Comparison of ENCODE assay signal across 14 cellular contexts in the genomic region with DNA sequence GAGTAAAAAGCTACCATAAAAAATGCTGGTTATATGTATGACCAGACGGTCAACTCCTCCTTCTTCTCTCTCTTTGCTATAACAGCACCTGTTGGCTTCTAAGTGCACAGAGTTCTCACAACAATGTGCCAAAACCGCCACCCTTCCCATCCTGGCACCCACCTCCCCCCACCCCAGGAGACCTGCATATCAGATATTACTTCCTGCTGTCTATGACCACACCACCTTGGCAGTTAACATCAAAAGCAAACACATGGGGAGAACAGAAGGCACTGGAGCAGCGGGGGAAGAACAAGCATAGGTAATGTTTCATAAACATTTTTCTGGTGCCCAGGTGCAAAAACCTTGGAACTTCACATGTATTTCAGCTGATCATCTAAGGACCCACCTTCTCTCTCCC. TPM values are rescaled to one million over a fixed set of nuclear protein-coding genes. Genes with fewer than 3 reads are reported as not detected.
DNase-seq lines count a peak whose midpoint lies in the region; ATAC-seq and TF ChIP-seq lines count a peak whose summit lies in the region.
"Had no signal": no experiment of that assay in that cellular context is flagged by ENCODE, and none has a peak within 500 bp of the region (broad histone marks: within the 10 kb centered on the region; RNA-seq: fewer than 3 reads in every experiment).

No MANE protein-coding gene starts in this region.

- no peaks in the 10 kb centered on the region for H3K36me3 Mint-ChIP-seq in osteocyte (ENCODE audit: unreplicated experiment)

- H3K27ac Mint-ChIP-seq in osteocyte (ENCODE audit: unreplicated experiment) = no peak overlapping the region
- H3K27ac Mint-ChIP-seq: neural progenitor cell had no signal

- no peak for ATAC-seq in RWPE2 (ENCODE audit: low read depth)
- no peak for ATAC-seq in lung (ENCODE audit: insufficient read depth, low FRiP score)
- ATAC-seq in HG02973 (IDR thresholded peaks at IDR 0.05; ENCODE audit: unreplicated experiment) = no peak
- ATAC-seq in GM19467 (IDR thresholded peaks at IDR 0.05; ENCODE audit: unreplicated experiment) = no peak

- peaks cover 15% of the 10 kb centered on the region for H3K4me1 ChIP-seq in RWPE2 (ENCODE audit: insufficient read depth, poor library complexity, severe bottlenecking)
- peaks cover 9 to 17% of the 10 kb centered on the region in 2 donors for H3K4me1 ChIP-seq in lung (ENCODE audit: control insufficient read depth in 2 of 2, insufficient read depth in 2 of 2, low read length in 2 of 2)

- TF ChIP-seq CTCF in LNCaP clone FGC (IDR thresholded peaks at IDR 0.05; ENCODE audit: control insufficient read depth, extremely low read depth, insufficient read depth) = no peak
- no peak for TF ChIP-seq CTCF in RWPE2 (IDR thresholded peaks at IDR 0.05; ENCODE audit: poor library complexity, severe bottlenecking)
- no peak for TF ChIP-seq CTCF in lung (IDR thresholded peaks at IDR 0.05; ENCODE audit: control extremely low read depth, extremely low read depth)
- TF ChIP-seq CTCF in osteocyte (IDR thresholded peaks at IDR 0.05) = no peak

- H3K4me3 ChIP-seq in LNCaP clone FGC (ENCODE audit: low read depth, low read length) = no peak overlapping the region
- H3K4me3 ChIP-seq in RWPE2 (ENCODE audit: severe bottlenecking) = no peak overlapping the region
- H3K4me3 ChIP-seq in lung = no peak overlapping the region
- H3K4me3 ChIP-seq: adrenal gland, neural progenitor cell had no signal

- no peaks in the 10 kb centered on the region for H3K27me3 ChIP-seq in RWPE2 (ENCODE audit: insufficient read depth, poor library complexity, severe bottlenecking)
- H3K27me3 ChIP-seq in lung (ENCODE audit: control insufficient read depth, insufficient read depth) = no peaks in the 10 kb centered on the region
- H3K27me3 ChIP-seq: adrenal gland, neural progenitor cell had no signal

- H3K27ac ChIP-seq in RWPE2 (ENCODE audit: poor library complexity, severe bottlenecking) (peak overlapping the region; percentile 4), lung (ENCODE audit: low read depth in 1 of 2, low read length in 1 of 2) (no peak overlapping the region)
- H3K27ac ChIP-seq: adrenal gland, neural progenitor cell had no signal

- no peaks in the 10 kb centered on the region for H3K9me3 Mint-ChIP-seq in osteocyte (ENCODE audit: unreplicated experiment)
- H3K9me3 Mint-ChIP-seq: neural progenitor cell had no signal

- H3K9me3 ChIP-seq in RWPE2 (ENCODE audit: severe bottlenecking) (no peaks in the 10 kb centered on the region), lung (ENCODE audit: control insufficient read depth in 2 of 2, insufficient read depth in 1 of 2, low read length in 1 of 2) (no peaks in the 10 kb centered on the region)
- H3K9me3 ChIP-seq: adrenal gland had no signal

- H3K4me1 Mint-ChIP-seq in osteocyte (ENCODE audit: unreplicated experiment) = peaks cover 30% of the 10 kb centered on the region

- H3K4me3 Mint-ChIP-seq in osteocyte (ENCODE audit: unreplicated experiment) = no peak overlapping the region
- H3K4me3 Mint-ChIP-seq: neural progenitor cell had no signal

- H3K27me3 Mint-ChIP-seq in osteocyte (ENCODE audit: unreplicated experiment) = no peaks in the 10 kb centered on the region

- WGBS in lung, 2 donors = 75 to 83% methylated on average over 3 of the region's 3 CpGs

- peak; percentile 40 for DNase-seq in DMS 273 (lab: John Stamatoyannopoulos, UW; ENCODE audit: unreplicated experiment)
- peak; percentile 84 for DNase-seq in LNCaP clone FGC (ENCODE audit: low read depth)
- DNase-seq in RWPE2 (ENCODE audit: low spot score) = no peak
- DNase-seq in lung (ENCODE audit: low spot score) = peak; percentile 52
- DNase-seq in osteocyte (ENCODE audit: extremely low spot score, unreplicated experiment) = no peak
- no peak for DNase-seq in NCI-H2227 (lab: John Stamatoyannopoulos, UW; ENCODE audit: unreplicated experiment)
- DNase-seq: adrenal gland; foreskin fibroblast; islet precursor cell; stimulated activated CD4-positive, alpha-beta T cell treated with anti-CD3 and anti-CD28 coated beads, Interleukin-12 subunit alpha, Interleukin-12 subunit beta, amount 100 ng/mL, for 4 hours; T-helper 1 cell had no signal

- H3K36me3 ChIP-seq in RWPE2 (ENCODE audit: low read depth) = peaks cover 5% of the 10 kb centered on the region; the same call in 1 of the 2 replicates
- H3K36me3 ChIP-seq in lung (ENCODE audit: control insufficient read depth in 2 of 2, insufficient read depth in 2 of 2, low read length in 2 of 2) = no peaks in the 10 kb centered on the region
- H3K36me3 ChIP-seq: adrenal gland, neural progenitor cell had no signal

RNA-seq across cellular contexts. Expression of a gene that starts 15.5 kb away (rescaled TPM):
- total RNA-seq in lung (10 to 100 TPM; 18.7 to 36.4 TPM), osteocyte (44.4 and 46.3 TPM in 2 replicates)
- polyA plus RNA-seq in lung = 10 to 100 TPM; 11.7 to 20.4 TPM

Comparison
In these comparisons a context has a peak if more than half of its experiments do, and no peak if none do; other contexts are left out.
1. DNase-seq: peak in DMS 273 (single experiment), LNCaP clone FGC (single experiment) and lung (single experiment); none in RWPE2 (single experiment), osteocyte (single experiment) and NCI-H2227 (single experiment).